In genomic region chr14:61351457-61351856, GRCh38 we compare ENCODE assay signal across 22 cellular contexts. TPM values are rescaled to one million over a fixed set of nuclear protein-coding genes. Genes with fewer than 3 reads are reported as not detected.
DNase-seq lines count a peak whose midpoint lies in the region; ATAC-seq and TF ChIP-seq lines count a peak whose summit lies in the region.
"Had no signal": no experiment of that assay in that cellular context is flagged by ENCODE, and none has a peak within 500 bp of the region (broad histone marks: within the 10 kb centered on the region; RNA-seq: fewer than 3 reads in every experiment).

No MANE protein-coding gene starts in this region.

- DNase-seq in activated CD4-positive, alpha-beta T cell treated with anti-CD3 and anti-CD28 coated beads for 36 hours: no peak
- DNase-seq in activated CD4-positive, alpha-beta T cell treated with anti-CD3 and anti-CD28 coated beads for 4 hours: no peak
- DNase-seq in CD4-positive, alpha-beta memory T cell: no peak
- no peak for DNase-seq in naive thymus-derived CD8-positive, alpha-beta T cell
- DNase-seq in nucleus accumbens (lab: John Stamatoyannopoulos, UW): no peak
- DNase-seq in dorsolateral prefrontal cortex: no peak
- DNase-seq: adrenal gland; Calu3; effector CD8-positive, alpha-beta T cell; foreskin melanocyte; MM.1S; NCI-H1436 treated with DMSO at 0.1 percent for 48 hours; NCI-H524; PC-3; Right ventricle myocardium superior; stimulated activated CD8-positive, alpha-beta memory T cell treated with anti-CD3 and anti-CD28 coated beads, Interleukin-4, amount 100 ng/mL, for 48 hours had no signal

- peak overlapping the region in 1 of 2 donors; percentile 5 for H3K4me3 ChIP-seq in CD4-positive, alpha-beta memory T cell (ENCODE audit: low read length in 2 of 2)
- no peak overlapping the region for H3K4me3 ChIP-seq in dorsolateral prefrontal cortex
- H3K4me3 ChIP-seq: adrenal gland, GM12878 had no signal

- H3K27ac ChIP-seq in CD4-positive, alpha-beta memory T cell (ENCODE audit: low read depth, low read length): peak overlapping the region; percentile 78
- H3K27ac ChIP-seq in dorsolateral prefrontal cortex: no peak overlapping the region
- H3K27ac ChIP-seq: adrenal gland had no signal

- CTCF ChIA-PET in activated CD4-positive, alpha-beta T cell treated with anti-CD3 and anti-CD28 coated beads for 36 hours (lab: Charles Lee): interaction anchor here (1.5 to 2.8 kb wide), 2 partner anchors 10 to 11 kb away, joined by 5 to 12 read pairs; no protein-coding TSS in a partner anchor
- CTCF ChIA-PET in CD4-positive, alpha-beta memory T cell (lab: Charles Lee; ENCODE audit: partially characterized antibody): interaction anchor here (0.9 to 2.0 kb wide), 3 partner anchors 29 to 34 kb away, joined by 3 to 8 read pairs (median 6); partner anchors contain the start of gene PRKCH

- peak overlapping the region; percentile 61 for H3K4me3 Mint-ChIP-seq in activated CD4-positive, alpha-beta T cell treated with anti-CD3 and anti-CD28 coated beads for 36 hours
- peak overlapping the region; percentile 31 to 88 (median 81) for H3K4me3 Mint-ChIP-seq in CD4-positive, alpha-beta memory T cell
- H3K4me3 Mint-ChIP-seq in activated T-helper 17 cell treated with anti-CD3 and anti-CD28 coated beads, Interleukin-2, amount 50 U/mL, for 72 hours: peak overlapping the region; percentile 92
- peak overlapping the region; percentile 56 to 92 (median 83) for H3K4me3 Mint-ChIP-seq in naive thymus-derived CD8-positive, alpha-beta T cell
- H3K4me3 Mint-ChIP-seq: brain had no signal

- intact Hi-C loops in activated CD4-positive, alpha-beta T cell treated with anti-CD3 and anti-CD28 coated beads for 36 hours (cut with DNase I, micrococcal nuclease): loop anchor here (1.0 to 2.0 kb wide), 3 partner anchors 9 to 55 kb away; no protein-coding TSS in a partner anchor
- intact Hi-C loops in CD4-positive, alpha-beta memory T cell (cut with micrococcal nuclease): no loop called here
- intact Hi-C loops in dorsolateral prefrontal cortex (cut with DNase I): no loop called here

- peaks cover 8% of the 10 kb centered on the region for H3K9me3 Mint-ChIP-seq in activated CD4-positive, alpha-beta T cell treated with anti-CD3 and anti-CD28 coated beads for 36 hours (ENCODE audit: low read depth)
- H3K9me3 Mint-ChIP-seq in CD4-positive, alpha-beta memory T cell: peaks cover 0 to 1% (median 0%) of the 10 kb centered on the region in 8 donors
- no peaks in the 10 kb centered on the region for H3K9me3 Mint-ChIP-seq in activated T-helper 17 cell treated with anti-CD3 and anti-CD28 coated beads, Interleukin-2, amount 50 U/mL, for 72 hours
- peaks cover 0 to 4% (median 0%) of the 10 kb centered on the region in 9 donors for H3K9me3 Mint-ChIP-seq in naive thymus-derived CD8-positive, alpha-beta T cell
- H3K9me3 Mint-ChIP-seq: brain had no signal

- H3K9me3 ChIP-seq in CD4-positive, alpha-beta memory T cell (ENCODE audit: control insufficient read depth in 1 of 2, low read length in 2 of 2): no peaks in the 10 kb centered on the region
- H3K9me3 ChIP-seq: adrenal gland had no signal

- TF ChIP-seq CTCF in dorsolateral prefrontal cortex (IDR thresholded peaks at IDR 0.05 in 54 of 56, conservative IDR thresholded peaks at IDR 0.05 in 2 of 56; ENCODE audit: low read depth in 1 of 56, partially characterized antibody in 56 of 56): no peak

- H3K4me1 Mint-ChIP-seq in activated CD4-positive, alpha-beta T cell treated with anti-CD3 and anti-CD28 coated beads for 36 hours: peaks cover 96% of the 10 kb centered on the region
- peaks cover 77 to 100% (median 91%) of the 10 kb centered on the region in 4 donors for H3K4me1 Mint-ChIP-seq in CD4-positive, alpha-beta memory T cell
- H3K4me1 Mint-ChIP-seq in activated T-helper 17 cell treated with anti-CD3 and anti-CD28 coated beads, Interleukin-2, amount 50 U/mL, for 72 hours: peaks cover 73% of the 10 kb centered on the region
- H3K4me1 Mint-ChIP-seq in naive thymus-derived CD8-positive, alpha-beta T cell: peaks cover 56 to 99% (median 96%) of the 10 kb centered on the region in 4 donors
- H3K4me1 Mint-ChIP-seq: brain had no signal

- no peaks in the 10 kb centered on the region for H3K27me3 Mint-ChIP-seq in activated CD4-positive, alpha-beta T cell treated with anti-CD3 and anti-CD28 coated beads for 36 hours
- H3K27me3 Mint-ChIP-seq in CD4-positive, alpha-beta memory T cell: no peaks in the 10 kb centered on the region
- H3K27me3 Mint-ChIP-seq in activated T-helper 17 cell treated with anti-CD3 and anti-CD28 coated beads, Interleukin-2, amount 50 U/mL, for 72 hours: no peaks in the 10 kb centered on the region
- no peaks in the 10 kb centered on the region for H3K27me3 Mint-ChIP-seq in naive thymus-derived CD8-positive, alpha-beta T cell

- H3K27ac Mint-ChIP-seq in activated CD4-positive, alpha-beta T cell treated with anti-CD3 and anti-CD28 coated beads for 36 hours: peak overlapping the region; percentile 99
- peak overlapping the region; percentile 48 to 98 (median 95) for H3K27ac Mint-ChIP-seq in CD4-positive, alpha-beta memory T cell
- H3K27ac Mint-ChIP-seq in activated T-helper 17 cell treated with anti-CD3 and anti-CD28 coated beads, Interleukin-2, amount 50 U/mL, for 72 hours: peak overlapping the region; percentile 95
- peak overlapping the region in 9 of 10 donors; percentile 94 to 100 (median 99) for H3K27ac Mint-ChIP-seq in naive thymus-derived CD8-positive, alpha-beta T cell
- H3K27ac Mint-ChIP-seq: brain had no signal

- peaks cover 100% of the 10 kb centered on the region for H3K4me1 ChIP-seq in CD4-positive, alpha-beta memory T cell (ENCODE audit: insufficient read depth, low read length)
- H3K4me1 ChIP-seq: adrenal gland had no signal

- H3K36me3 ChIP-seq in CD4-positive, alpha-beta memory T cell (ENCODE audit: insufficient read depth, low read length): no peaks in the 10 kb centered on the region
- H3K36me3 ChIP-seq: adrenal gland had no signal

- POLR2A ChIA-PET in activated CD4-positive, alpha-beta T cell treated with anti-CD3 and anti-CD28 coated beads for 36 hours (lab: Charles Lee): interaction anchor here (0.8 to 1.0 kb wide), 3 partner anchors 25 to 311 kb away, joined by 3 read pairs; no protein-coding TSS in a partner anchor
- POLR2A ChIA-PET in CD4-positive, alpha-beta memory T cell (lab: Charles Lee; ENCODE audit: partially characterized antibody): interaction anchor here (1.2 to 15.0 kb wide), 10 partner anchors 10 to 44 kb away, joined by 3 to 293 read pairs (median 4); partner anchors contain the start of gene PRKCH
- POLR2A ChIA-PET in naive thymus-derived CD8-positive, alpha-beta T cell (lab: Charles Lee): interaction anchor here (1.4 to 11.1 kb wide), 3 partner anchors 15 to 29 kb away, joined by 5 to 135 read pairs (median 12); partner anchors contain the start of gene PRKCH

- H3K36me3 Mint-ChIP-seq in activated CD4-positive, alpha-beta T cell treated with anti-CD3 and anti-CD28 coated beads for 36 hours (ENCODE audit: low read depth): peaks cover 38% of the 10 kb centered on the region
- peaks cover 5 to 23% of the 10 kb centered on the region in 2 donors for H3K36me3 Mint-ChIP-seq in CD4-positive, alpha-beta memory T cell
- peaks cover 90% of the 10 kb centered on the region for H3K36me3 Mint-ChIP-seq in activated T-helper 17 cell treated with anti-CD3 and anti-CD28 coated beads, Interleukin-2, amount 50 U/mL, for 72 hours (ENCODE audit: low read depth)
- peaks cover 0 to 21% (median 4%) of the 10 kb centered on the region in 3 donors for H3K36me3 Mint-ChIP-seq in naive thymus-derived CD8-positive, alpha-beta T cell
- H3K36me3 Mint-ChIP-seq: brain had no signal

- no peaks in the 10 kb centered on the region for H3K27me3 ChIP-seq in CD4-positive, alpha-beta memory T cell (ENCODE audit: insufficient read depth, low read length)
- H3K27me3 ChIP-seq in dorsolateral prefrontal cortex: peaks cover 0 to 6% (median 0%) of the 10 kb centered on the region in 45 donors
- H3K27me3 ChIP-seq: adrenal gland had no signal

- ATAC-seq in activated CD4-positive, alpha-beta T cell treated with anti-CD3 and anti-CD28 coated beads for 36 hours: peak; percentile 9
- ATAC-seq in activated T-helper 17 cell treated with anti-CD3 and anti-CD28 coated beads, Interleukin-2, amount 50 U/mL, for 72 hours (replicated peaks): peak; percentile 37
- ATAC-seq in naive thymus-derived CD8-positive, alpha-beta T cell: no peak
- no peak for ATAC-seq in HG02852 (IDR thresholded peaks at IDR 0.05; ENCODE audit: unreplicated experiment)
- ATAC-seq: esophagus mucosa, left lobe of liver, PC-3 had no signal

RNA-seq across cellular contexts. Expression of gene PRKCH, which starts 30.1 kb away (rescaled TPM):
- total RNA-seq in activated CD4-positive, alpha-beta T cell treated with anti-CD3 and anti-CD28 coated beads for 36 hours: 100 to 1,000 TPM; 109 to 145 TPM
- total RNA-seq in CD4-positive, alpha-beta memory T cell: 100 to 1,000 TPM; 247 to 284 TPM
- polyA plus RNA-seq in CD4-positive, alpha-beta memory T cell: 100 to 1,000 TPM; 246 to 251 TPM
- total RNA-seq in activated T-helper 17 cell treated with anti-CD3 and anti-CD28 coated beads, Interleukin-2, amount 50 U/mL, for 72 hours: 100 to 1,000 TPM; 127 to 148 TPM
- total RNA-seq in naive thymus-derived CD8-positive, alpha-beta T cell: 100 to 1,000 TPM; 284 to 306 TPM
- polyA plus RNA-seq in naive thymus-derived CD8-positive, alpha-beta T cell: 100 to 1,000 TPM; 184 to 264 (median 209) TPM
- total RNA-seq in dorsolateral prefrontal cortex: 10 to 100 TPM in 100 of 120 experiments, 1 to 10 TPM in 20; 6.3 to 39.4 (median 13.3) TPM

Comparison
In these comparisons a context has a peak if more than half of its experiments do, and no peak if none do; other contexts are left out.
1. ATAC-seq: peak in activated CD4-positive, alpha-beta T cell treated with anti-CD3 and anti-CD28 coated beads for 36 hours (single experiment) and activated T-helper 17 cell treated with anti-CD3 and anti-CD28 coated beads, Interleukin-2, amount 50 U/mL, for 72 hours (single experiment); none in naive thymus-derived CD8-positive, alpha-beta T cell (0 of 2) and HG02852 (single experiment).
2. intact Hi-C loops: an anchor here in activated CD4-positive, alpha-beta T cell treated with anti-CD3 and anti-CD28 coated beads for 36 hours (1.0 to 2.0 kb wide); none called in CD4-positive, alpha-beta memory T cell and dorsolateral prefrontal cortex.
3. Peak in every context shown above with its lines, with median percentiles within 50 percentile points of each other: H3K27ac Mint-ChIP-seq and H3K4me3 Mint-ChIP-seq.